In genomic region chr2:25409044-25409443, GRCh38 we compare ENCODE assay signal across 18 cellular contexts.
"Had no signal": no experiment of that assay in that cellular context is flagged by ENCODE, and none has a peak within 500 bp of the region (broad histone marks: within the 10 kb centered on the region; RNA-seq: fewer than 3 reads in every experiment).

No MANE protein-coding gene starts in this region.

- H3K27ac ChIP-seq: dorsolateral prefrontal cortex, hepatocyte, psoas muscle, right lobe of liver had no signal

- H3K36me3 ChIP-seq: right lobe of liver had no signal

- DNase-seq: cortex of kidney; dorsolateral prefrontal cortex; effector CD8-positive, alpha-beta T cell; foreskin melanocyte; head of caudate nucleus; left colon; left ventricle myocardium superior; mesendoderm; naive thymus-derived CD4-positive, alpha-beta T cell; nephron progenitor cell; psoas muscle; retina; right lobe of liver; stimulated activated CD4-positive, alpha-beta T cell treated with anti-CD3 and anti-CD28 coated beads, Interleukin-4, amount 100 ng/mL, for 1 hour; stimulated activated naive CD4-positive, alpha-beta T cell treated with Interleukin-2 at 50 U/mL for 16 hours; trophoblast cell had no signal

- H3K4me3 Mint-ChIP-seq: naive thymus-derived CD4-positive, alpha-beta T cell; nephron progenitor cell had no signal

- H3K27me3 ChIP-seq: dorsolateral prefrontal cortex, hepatocyte, right lobe of liver had no signal

- H3K27ac Mint-ChIP-seq: naive thymus-derived CD4-positive, alpha-beta T cell had no signal

- H3K9me3 ChIP-seq: psoas muscle, right lobe of liver had no signal

- H3K27me3 Mint-ChIP-seq: naive thymus-derived CD4-positive, alpha-beta T cell had no signal

- ATAC-seq: left ventricle myocardium superior; naive thymus-derived CD4-positive, alpha-beta T cell; psoas muscle; right lobe of liver had no signal

- H3K4me1 ChIP-seq: right lobe of liver had no signal

- H2AFZ ChIP-seq: hepatocyte had no signal

- H3K4me3 ChIP-seq: dorsolateral prefrontal cortex, hepatocyte, lung, psoas muscle, right lobe of liver had no signal

- H3K4me1 Mint-ChIP-seq: nephron progenitor cell had no signal

- H3K79me2 ChIP-seq: hepatocyte had no signal

- H3K4me2 ChIP-seq: hepatocyte had no signal
